ENCODE assay signal across 33 cellular contexts in genomic region chr3:122530164-122530563, GRCh38. TPM values are rescaled to one million over a fixed set of nuclear protein-coding genes. Genes with fewer than 3 reads are reported as not detected.
"Had no signal": no experiment of that assay in that cellular context is flagged by ENCODE, and none has a peak within 500 bp of the region (broad histone marks: within the 10 kb centered on the region; RNA-seq: fewer than 3 reads in every experiment).

No MANE protein-coding gene starts in this region.

- H3K79me2 ChIP-seq: parathyroid adenoma had no signal

- H3K27me3 ChIP-seq: neutrophil, ovary, spleen, suprapubic skin, testis, tibial artery, transverse colon, upper lobe of right lung, vagina had no signal

- H3K4me1 ChIP-seq: parathyroid adenoma, psoas muscle, spleen, suprapubic skin, testis, tibial artery, transverse colon, upper lobe of right lung, vagina had no signal

- DNase-seq: naive thymus-derived CD8-positive, alpha-beta T cell; nephron progenitor cell; nucleus accumbens; ovary; posterior cingulate gyrus; psoas muscle; right cardiac atrium; spleen; stimulated activated CD4-positive, alpha-beta T cell treated with anti-CD3 and anti-CD28 coated beads, Interleukin-12 subunit alpha, Interleukin-12 subunit beta, amount 100 ng/mL, for 4 hours; stimulated activated CD4-positive, alpha-beta T cell treated with anti-CD3 and anti-CD28 coated beads, Interleukin-1b, Interleukin-23, amount 100 ng/mL, for 48 hours; stimulated activated CD4-positive, alpha-beta T cell treated with anti-CD3 and anti-CD28 coated beads, Interleukin-4, amount 100 ng/mL, for 1 hour; stimulated activated CD4-positive, alpha-beta T cell treated with anti-CD3 and anti-CD28 coated beads, Interleukin-4, amount 100 ng/mL, for 4 hours; stimulated activated CD8-positive, alpha-beta memory T cell treated with anti-CD3 and anti-CD28 coated beads, Interleukin-4, amount 100 ng/mL, for 48 hours; stimulated activated naive CD4-positive, alpha-beta T cell; stimulated activated naive CD8-positive, alpha-beta T cell treated with anti-CD3 and anti-CD28 coated beads, Interleukin-15, amount 100 ng/mL, for 72 hours; stimulated activated naive CD8-positive, alpha-beta T cell treated with anti-CD3 and anti-CD28 coated beads, Interleukin-15, Interleukin-2, amounts not matched to agents 100 U/mL and 50 U/mL, for 24 hours; substantia nigra; testis; tibial artery; transverse colon; upper lobe of right lung had no signal

- H2AFZ ChIP-seq: parathyroid adenoma had no signal

- H3K27ac ChIP-seq: neutrophil, ovary, parathyroid adenoma, psoas muscle, skin epidermis, spleen, suprapubic skin, testis, tibial artery, transverse colon, upper lobe of right lung, vagina had no signal

- H3K27me3 Mint-ChIP-seq: naive thymus-derived CD8-positive, alpha-beta T cell; natural killer cell treated with Interleukin-12 subunit alpha and Interleukin-12 subunit beta and Interleukin-15 and Interleukin-18, amount 100 ng/mL, for 72 hours; progenitor cell of endocrine pancreas; stimulated activated memory B cell treated with anti-CD40 and anti-IgM and Interleukin-4, amounts not matched to agents 10 μg/mL and 1 μg/mL and 100 μg/mL, for 72 hours; stimulated activated naive CD8-positive, alpha-beta T cell treated with anti-CD3 and anti-CD28 coated beads, Interleukin-15, amount 100 ng/mL, for 72 hours; type B pancreatic cell had no signal

- H3K4me3 Mint-ChIP-seq: naive thymus-derived CD8-positive, alpha-beta T cell; natural killer cell treated with Interleukin-12 subunit alpha and Interleukin-12 subunit beta and Interleukin-15 and Interleukin-18, amount 100 ng/mL, for 72 hours; nephron progenitor cell; neural crest cell; stimulated activated memory B cell treated with anti-CD40 and anti-IgM and Interleukin-4, amounts not matched to agents 10 μg/mL and 1 μg/mL and 100 μg/mL, for 72 hours; stimulated activated naive CD8-positive, alpha-beta T cell treated with anti-CD3 and anti-CD28 coated beads, Interleukin-15, amount 100 ng/mL, for 72 hours; type B pancreatic cell had no signal

- H3K4me3 ChIP-seq: ovary, psoas muscle, skin epidermis, smooth muscle cell, spleen, suprapubic skin, testis, tibial artery, transverse colon, upper lobe of right lung, vagina had no signal

- H3K27ac Mint-ChIP-seq: natural killer cell treated with Interleukin-12 subunit alpha and Interleukin-12 subunit beta and Interleukin-15 and Interleukin-18, amount 100 ng/mL, for 72 hours; nephron progenitor cell; progenitor cell of endocrine pancreas; stimulated activated memory B cell treated with anti-CD40 and anti-IgM and Interleukin-4, amounts not matched to agents 10 μg/mL and 1 μg/mL and 100 μg/mL, for 72 hours; type B pancreatic cell had no signal

- H3K36me3 ChIP-seq: ovary had no signal

- H3K9me3 ChIP-seq: neutrophil, ovary, psoas muscle, spleen, suprapubic skin, testis, tibial artery, transverse colon, upper lobe of right lung, vagina had no signal

- H3K4me2 ChIP-seq: smooth muscle cell had no signal

- H3K9ac ChIP-seq: parathyroid adenoma had no signal

- H3K9me3 Mint-ChIP-seq: naive thymus-derived CD8-positive, alpha-beta T cell; natural killer cell treated with Interleukin-12 subunit alpha and Interleukin-12 subunit beta and Interleukin-15 and Interleukin-18, amount 100 ng/mL, for 72 hours; nephron progenitor cell; neural crest cell; stimulated activated memory B cell treated with anti-CD40 and anti-IgM and Interleukin-4, amounts not matched to agents 10 μg/mL and 1 μg/mL and 100 μg/mL, for 72 hours; stimulated activated naive CD8-positive, alpha-beta T cell treated with anti-CD3 and anti-CD28 coated beads, Interleukin-15, amount 100 ng/mL, for 72 hours; type B pancreatic cell had no signal

- H3K4me1 Mint-ChIP-seq: nephron progenitor cell, neural crest cell had no signal

- ATAC-seq: naive thymus-derived CD8-positive, alpha-beta T cell; natural killer cell treated with Interleukin-12 subunit alpha and Interleukin-12 subunit beta and Interleukin-15 and Interleukin-18, amount 100 ng/mL, for 72 hours; psoas muscle; right cardiac atrium; sciatic nerve; stimulated activated memory B cell treated with anti-CD40 and anti-IgM and Interleukin-4, amounts not matched to agents 10 μg/mL and 1 μg/mL and 100 μg/mL, for 72 hours; stimulated activated naive CD8-positive, alpha-beta T cell treated with anti-CD3 and anti-CD28 coated beads, Interleukin-15, amount 100 ng/mL, for 72 hours; stimulated activated naive CD8-positive, alpha-beta T cell treated with anti-CD3 and anti-CD28 coated beads, Interleukin-15, Interleukin-2, amounts not matched to agents 100 U/mL and 50 U/mL, for 24 hours; upper lobe of right lung had no signal

RNA-seq across cellular contexts. Expression of gene PARP15, which starts 47.3 kb away (rescaled TPM):
- total RNA-seq: neural crest cell, smooth muscle cell had no signal
